In genomic region chr3:53189276-53189675, GRCh38 we compare ENCODE assay signal across 26 cellular contexts.
"Had no signal": no experiment of that assay in that cellular context is flagged by ENCODE, and none has a peak within 500 bp of the region (broad histone marks: within the 10 kb centered on the region; RNA-seq: fewer than 3 reads in every experiment).

No MANE protein-coding gene starts in this region.

- H2AFZ ChIP-seq: hepatocyte, neural progenitor cell had no signal

- H3K9ac ChIP-seq: neural progenitor cell had no signal

- H3K4me1 ChIP-seq: foreskin keratinocyte, testis had no signal

- H3K9me3 ChIP-seq: esophagus muscularis mucosa, gastroesophageal sphincter, heart left ventricle, left lung, ovary, psoas muscle, sigmoid colon, testis, tibial artery, upper lobe of left lung had no signal

- H3K27ac ChIP-seq: coronary artery, esophagus muscularis mucosa, foreskin keratinocyte, gastroesophageal sphincter, heart left ventricle, left lung, neural progenitor cell, ovary, psoas muscle, sigmoid colon, testis, tibial artery, upper lobe of left lung had no signal

- H3K4me3 ChIP-seq: coronary artery, esophagus muscularis mucosa, gastroesophageal sphincter, heart left ventricle, hepatocyte, left lung, neural progenitor cell, ovary, psoas muscle, sigmoid colon, testis, tibial artery, upper lobe of left lung had no signal

- ATAC-seq: foreskin keratinocyte; gastroesophageal sphincter; heart left ventricle; left cardiac atrium; left lung; naive thymus-derived CD4-positive, alpha-beta T cell; psoas muscle; right cardiac atrium; stimulated activated memory B cell treated with anti-CD40 and anti-IgM and Interleukin-4, amounts not matched to agents 10 μg/mL and 1 μg/mL and 100 μg/mL, for 72 hours; stimulated activated naive CD8-positive, alpha-beta T cell treated with anti-CD3 and anti-CD28 coated beads, Interleukin-15, Interleukin-2, amounts not matched to agents 100 U/mL and 50 U/mL, for 24 hours had no signal

- H3K27me3 ChIP-seq: esophagus muscularis mucosa, foreskin keratinocyte, gastroesophageal sphincter, heart left ventricle, hepatocyte, left lung, neural progenitor cell, ovary, sigmoid colon, testis, tibial artery, upper lobe of left lung had no signal

- H3K4me2 ChIP-seq: hepatocyte, neural progenitor cell had no signal

- H3K36me3 ChIP-seq: neural progenitor cell, ovary had no signal

- H3K79me2 ChIP-seq: hepatocyte had no signal

- DNase-seq: dermis blood vessel endothelial cell; effector memory CD4-positive, alpha-beta T cell; foreskin keratinocyte; left cardiac atrium; left lung; mesenchymal stem cell; naive thymus-derived CD4-positive, alpha-beta T cell; nucleus accumbens; ovary; sigmoid colon; stimulated activated CD4-positive, alpha-beta T cell treated with anti-CD3 and anti-CD28 coated beads, Interleukin-2, amount 100 ng/mL, for 24 hours; stimulated activated CD4-positive, alpha-beta T cell treated with anti-CD3 and anti-CD28 coated beads, Interleukin-4, amount 100 ng/mL, for 24 hours; stimulated activated naive CD8-positive, alpha-beta T cell treated with anti-CD3 and anti-CD28 coated beads, Interleukin-15, Interleukin-2, amounts not matched to agents 100 U/mL and 50 U/mL, for 24 hours; substantia nigra; testis; tibial artery; upper lobe of left lung had no signal
